In the genomic region with DNA sequence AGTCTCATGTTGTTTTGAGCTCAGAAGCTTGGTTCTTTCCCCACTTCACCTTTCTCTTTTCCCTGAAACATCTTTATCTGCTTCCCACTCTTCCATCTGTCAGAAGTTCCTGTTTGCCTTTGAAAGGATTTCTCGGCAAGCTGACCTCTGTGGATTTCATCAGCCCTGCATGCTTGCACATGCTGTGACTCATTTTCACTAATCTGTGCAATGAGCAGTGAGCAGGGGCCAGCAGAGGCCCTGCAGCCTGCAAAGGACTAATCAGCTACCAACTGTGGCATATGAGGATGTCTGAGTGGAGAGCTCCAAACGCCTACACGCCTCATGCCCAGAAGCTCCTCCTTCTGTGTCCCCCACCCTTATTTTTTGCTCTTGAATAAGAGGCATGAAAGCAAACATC, we compare ENCODE assay signal across 10 cellular contexts.
DNase-seq lines count a peak whose midpoint lies in the region; ATAC-seq, FAIRE-seq and TF ChIP-seq lines count a peak whose summit lies in the region.
"Had no signal": no experiment of that assay in that cellular context is flagged by ENCODE, and none has a peak within 500 bp of the region (broad histone marks: within the 10 kb centered on the region; RNA-seq: fewer than 3 reads in every experiment).

No MANE protein-coding gene starts in this region.

- H3K4me3 ChIP-seq in lung = no peak overlapping the region
- H3K4me3 ChIP-seq in testis = no peak overlapping the region

- intact Hi-C loops in testis (cut with DNase I; ENCODE audit: low total_unique reads) = no loop called here

- H3K36me3 ChIP-seq in lung (ENCODE audit: control insufficient read depth in 2 of 2, insufficient read depth in 2 of 2, low read length in 2 of 2) = no peaks in the 10 kb centered on the region
- no peaks in the 10 kb centered on the region for H3K36me3 ChIP-seq in testis (ENCODE audit: low read depth, missing control alignments)

- H3K9me3 ChIP-seq in lung (ENCODE audit: control insufficient read depth in 2 of 2, insufficient read depth in 1 of 2, low read length in 1 of 2) (no peaks in the 10 kb centered on the region), testis (no peaks in the 10 kb centered on the region)

- TF ChIP-seq CTCF in lung (IDR thresholded peaks at IDR 0.05; ENCODE audit: control extremely low read depth, extremely low read depth) (no peak), testis (IDR thresholded peaks at IDR 0.05) (no peak)

- TF ChIP-seq POLR2A in H54 (IDR thresholded peaks at IDR 0.05; ENCODE audit: low read depth, low read length) (no peak), testis (IDR thresholded peaks at IDR 0.05) (no peak)

- H3K4me1 ChIP-seq in lung (ENCODE audit: control insufficient read depth in 2 of 2, insufficient read depth in 2 of 2, low read length in 2 of 2) (peaks cover 0 to 2% of the 10 kb centered on the region in 2 donors), testis (no peaks in the 10 kb centered on the region)

- 48 to 66% methylated on average over 3 of the region's 3 CpGs for WGBS in lung, 2 donors
- 69 to 75% methylated on average over 3 of the region's 3 CpGs for WGBS in testis, 2 donors

- DNase-seq in Ammon's horn (ENCODE audit: low spot score) (peak; percentile 54), NCI-H226 (peak; percentile 94), ecto neural progenitor cell (ENCODE audit: low spot score) (peak; percentile 68), lung (ENCODE audit: low spot score) (no peak), NCI-H2029 treated with DMSO at 0.1 percent for 48 hours (lab: John Stamatoyannopoulos, UW) (no peak), H54 (ENCODE audit: insufficient read length, low spot score) (no peak), testis (no peak)
- DNase-seq: DMS79 treated with DMSO at 0.1 percent for 48 hours; stimulated activated CD4-positive, alpha-beta T cell treated with anti-CD3 and anti-CD28 coated beads, Interleukin-15, amount 100 ng/mL, for 24 hours had no signal

- H3K27me3 ChIP-seq in lung (ENCODE audit: control insufficient read depth, insufficient read depth) = no peaks in the 10 kb centered on the region
- no peaks in the 10 kb centered on the region for H3K27me3 ChIP-seq in testis

- no peak for FAIRE-seq in H54 (lab: Jason Lieb, UNC)

- ATAC-seq in lung (ENCODE audit: insufficient read depth, low FRiP score) (peak; percentile 62), GM18867 (IDR thresholded peaks at IDR 0.05; ENCODE audit: unreplicated experiment) (no peak)

- H3K27ac ChIP-seq in lung (ENCODE audit: low read depth in 1 of 2, low read length in 1 of 2) (no peak overlapping the region), testis (no peak overlapping the region)

Comparison
In these comparisons a context has a peak if more than half of its experiments do, and no peak if none do; other contexts are left out.
1. DNase-seq: peak in Ammon's horn (single experiment), NCI-H226 (single experiment) and ecto neural progenitor cell (single experiment); none in lung (single experiment), NCI-H2029 treated with DMSO at 0.1 percent for 48 hours (single experiment), H54 (single experiment) and testis (single experiment).